In the genomic region with DNA sequence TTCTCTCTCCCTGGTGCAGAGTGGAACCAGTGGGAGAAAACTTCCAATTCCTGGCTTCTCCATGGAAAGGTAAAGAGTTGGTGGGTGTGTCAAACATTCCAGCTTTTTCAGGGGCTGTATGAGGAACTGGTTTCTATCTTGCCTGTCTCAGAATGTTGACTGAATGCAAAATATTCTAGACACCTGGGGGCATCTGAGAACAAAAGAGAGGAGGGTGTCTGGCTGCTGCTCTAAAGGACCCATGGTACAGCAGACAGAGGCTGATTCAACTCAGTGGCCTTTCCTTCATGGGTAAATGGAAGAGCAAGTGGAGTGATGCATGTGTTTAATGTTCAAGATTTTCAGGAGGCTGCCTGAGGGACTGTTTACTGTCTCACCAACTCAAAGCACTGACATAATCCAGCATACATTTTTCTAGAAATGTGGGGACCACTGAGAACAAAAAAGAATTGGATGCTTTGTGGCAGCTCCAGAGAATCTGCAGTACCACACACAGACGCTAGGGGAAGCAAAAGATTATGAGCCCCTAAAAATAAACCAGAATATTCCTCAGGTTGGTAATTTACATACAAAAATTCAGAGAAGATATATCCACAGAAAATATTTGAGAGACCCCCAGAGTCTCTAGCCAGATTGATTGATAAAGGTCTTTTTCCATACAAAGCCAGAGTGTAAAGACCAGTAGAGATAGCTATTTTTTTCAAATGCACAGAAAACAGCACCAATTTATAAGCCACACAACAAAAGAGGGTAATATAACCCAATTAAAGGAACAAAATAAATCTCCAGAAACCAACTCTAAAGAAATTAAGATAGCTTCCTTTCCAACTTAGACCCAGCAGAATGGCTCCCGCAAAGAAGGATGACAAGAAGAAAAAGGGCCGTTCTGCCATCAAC, we compare ENCODE assay signal across 1 cellular context.
TF ChIP-seq lines count a peak whose summit lies in the region.

No MANE protein-coding gene starts in this region.

TF ChIP-seq in K562, 482 proteins besides CTCF, POLR2A, EP300 and RAD21:
- TF ChIP-seq, protein P1, sequence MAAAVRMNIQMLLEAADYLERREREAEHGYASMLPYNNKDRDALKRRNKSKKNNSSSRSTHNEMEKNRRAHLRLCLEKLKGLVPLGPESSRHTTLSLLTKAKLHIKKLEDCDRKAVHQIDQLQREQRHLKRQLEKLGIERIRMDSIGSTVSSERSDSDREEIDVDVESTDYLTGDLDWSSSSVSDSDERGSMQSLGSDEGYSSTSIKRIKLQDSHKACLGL (CRISPR knock-in tag; IDR thresholded peaks at IDR 0.05; ENCODE audit: borderline replicate concordance, poor library complexity, severe bottlenecking): no peak
- TF ChIP-seq, protein P2, sequence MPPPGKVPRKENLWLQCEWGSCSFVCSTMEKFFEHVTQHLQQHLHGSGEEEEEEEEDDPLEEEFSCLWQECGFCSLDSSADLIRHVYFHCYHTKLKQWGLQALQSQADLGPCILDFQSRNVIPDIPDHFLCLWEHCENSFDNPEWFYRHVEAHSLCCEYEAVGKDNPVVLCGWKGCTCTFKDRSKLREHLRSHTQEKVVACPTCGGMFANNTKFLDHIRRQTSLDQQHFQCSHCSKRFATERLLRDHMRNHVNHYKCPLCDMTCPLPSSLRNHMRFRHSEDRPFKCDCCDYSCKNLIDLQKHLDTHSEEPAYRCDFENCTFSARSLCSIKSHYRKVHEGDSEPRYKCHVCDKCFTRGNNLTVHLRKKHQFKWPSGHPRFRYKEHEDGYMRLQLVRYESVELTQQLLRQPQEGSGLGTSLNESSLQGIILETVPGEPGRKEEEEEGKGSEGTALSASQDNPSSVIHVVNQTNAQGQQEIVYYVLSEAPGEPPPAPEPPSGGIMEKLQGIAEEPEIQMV (tag; conservative IDR thresholded peaks at IDR 0.05; ENCODE audit: low read depth): no peak
- TF ChIP-seq CBX1 (IDR thresholded peaks at IDR 0.05; ENCODE audit: low read depth) (no peak), SRSF7 (optimal IDR thresholded peaks at IDR 0.05; ENCODE audit: low read depth, low read length) (no peak), TEAD2 (tag; IDR thresholded peaks at IDR 0.05) (no peak), KAT7 (CRISPR knock-in tag; IDR thresholded peaks at IDR 0.05; ENCODE audit: borderline replicate concordance) (no peak), KHSRP (IDR thresholded peaks at IDR 0.05) (no peak), LARP7 (IDR thresholded peaks at IDR 0.05) (no peak), IFI16 (CRISPR knock-in tag; IDR thresholded peaks at IDR 0.05) (no peak), HDAC8 (tag; IDR thresholded peaks at IDR 0.05) (no peak), ZNF699 (CRISPR knock-in tag; IDR thresholded peaks at IDR 0.05; ENCODE audit: insufficient replicate concordance) (no peak), FOSL1 (tag; conservative IDR thresholded peaks at IDR 0.05) (no peak)
- TF ChIP-seq, protein P3, sequence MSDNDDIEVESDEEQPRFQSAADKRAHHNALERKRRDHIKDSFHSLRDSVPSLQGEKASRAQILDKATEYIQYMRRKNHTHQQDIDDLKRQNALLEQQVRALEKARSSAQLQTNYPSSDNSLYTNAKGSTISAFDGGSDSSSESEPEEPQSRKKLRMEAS (CRISPR knock-in tag; IDR thresholded peaks at IDR 0.05): no peak
- TF ChIP-seq, protein P4, sequence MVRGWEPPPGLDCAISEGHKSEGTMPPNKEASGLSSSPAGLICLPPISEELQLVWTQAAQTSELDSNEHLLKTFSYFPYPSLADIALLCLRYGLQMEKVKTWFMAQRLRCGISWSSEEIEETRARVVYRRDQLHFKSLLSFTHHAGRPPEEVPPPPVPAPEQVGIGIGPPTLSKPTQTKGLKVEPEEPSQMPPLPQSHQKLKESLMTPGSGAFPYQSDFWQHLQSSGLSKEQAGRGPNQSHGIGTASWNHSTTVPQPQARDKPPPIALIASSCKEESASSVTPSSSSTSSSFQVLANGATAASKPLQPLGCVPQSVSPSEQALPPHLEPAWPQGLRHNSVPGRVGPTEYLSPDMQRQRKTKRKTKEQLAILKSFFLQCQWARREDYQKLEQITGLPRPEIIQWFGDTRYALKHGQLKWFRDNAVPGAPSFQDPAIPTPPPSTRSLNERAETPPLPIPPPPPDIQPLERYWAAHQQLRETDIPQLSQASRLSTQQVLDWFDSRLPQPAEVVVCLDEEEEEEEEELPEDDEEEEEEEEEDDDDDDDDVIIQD (CRISPR knock-in tag; IDR thresholded peaks at IDR 0.05): no peak
- TF ChIP-seq, protein P5, sequence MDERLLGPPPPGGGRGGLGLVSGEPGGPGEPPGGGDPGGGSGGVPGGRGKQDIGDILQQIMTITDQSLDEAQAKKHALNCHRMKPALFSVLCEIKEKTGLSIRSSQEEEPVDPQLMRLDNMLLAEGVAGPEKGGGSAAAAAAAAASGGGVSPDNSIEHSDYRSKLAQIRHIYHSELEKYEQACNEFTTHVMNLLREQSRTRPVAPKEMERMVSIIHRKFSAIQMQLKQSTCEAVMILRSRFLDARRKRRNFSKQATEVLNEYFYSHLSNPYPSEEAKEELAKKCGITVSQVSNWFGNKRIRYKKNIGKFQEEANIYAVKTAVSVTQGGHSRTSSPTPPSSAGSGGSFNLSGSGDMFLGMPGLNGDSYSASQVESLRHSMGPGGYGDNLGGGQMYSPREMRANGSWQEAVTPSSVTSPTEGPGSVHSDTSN (CRISPR knock-in tag; IDR thresholded peaks at IDR 0.05; ENCODE audit: low read depth): no peak
- TF ChIP-seq, protein P5 (tag; conservative IDR thresholded peaks at IDR 0.05; ENCODE audit: low read depth): no peak
- TF ChIP-seq, protein P6, sequence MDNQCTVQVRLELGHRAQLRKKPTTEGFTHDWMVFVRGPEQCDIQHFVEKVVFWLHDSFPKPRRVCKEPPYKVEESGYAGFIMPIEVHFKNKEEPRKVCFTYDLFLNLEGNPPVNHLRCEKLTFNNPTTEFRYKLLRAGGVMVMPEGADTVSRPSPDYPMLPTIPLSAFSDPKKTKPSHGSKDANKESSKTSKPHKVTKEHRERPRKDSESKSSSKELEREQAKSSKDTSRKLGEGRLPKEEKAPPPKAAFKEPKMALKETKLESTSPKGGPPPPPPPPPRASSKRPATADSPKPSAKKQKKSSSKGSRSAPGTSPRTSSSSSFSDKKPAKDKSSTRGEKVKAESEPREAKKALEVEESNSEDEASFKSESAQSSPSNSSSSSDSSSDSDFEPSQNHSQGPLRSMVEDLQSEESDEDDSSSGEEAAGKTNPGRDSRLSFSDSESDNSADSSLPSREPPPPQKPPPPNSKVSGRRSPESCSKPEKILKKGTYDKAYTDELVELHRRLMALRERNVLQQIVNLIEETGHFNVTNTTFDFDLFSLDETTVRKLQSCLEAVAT (IDR thresholded peaks at IDR 0.05): no peak
TF ChIP-seq in K562: peak in this region for 0.
